1 cellular context compared by ENCODE assay signal in genomic region chr19:6357995-6358394, GRCh38.
TF ChIP-seq lines count a peak whose summit lies in the region.

No MANE protein-coding gene starts in this region.

TF ChIP-seq in IMR-90, 13 proteins besides CTCF, POLR2A, EP300 and RAD21:
- no peak for TF ChIP-seq MAZ (IDR thresholded peaks at IDR 0.05; ENCODE audit: borderline replicate concordance, low read depth, low read length)
- no peak for TF ChIP-seq CEBPB (IDR thresholded peaks at IDR 0.05; ENCODE audit: low read depth, low read length)
- no peak for TF ChIP-seq USF2 (IDR thresholded peaks at IDR 0.05; ENCODE audit: low read depth, low read length)
- TF ChIP-seq ELK1 (IDR thresholded peaks at IDR 0.05; ENCODE audit: borderline replicate concordance, low read depth, low read length), result no peak
- no peak for TF ChIP-seq RCOR1 (IDR thresholded peaks at IDR 0.05; ENCODE audit: insufficient replicate concordance, low read length)
